ENCODE assay signal across 8 cellular contexts in the genomic region with DNA sequence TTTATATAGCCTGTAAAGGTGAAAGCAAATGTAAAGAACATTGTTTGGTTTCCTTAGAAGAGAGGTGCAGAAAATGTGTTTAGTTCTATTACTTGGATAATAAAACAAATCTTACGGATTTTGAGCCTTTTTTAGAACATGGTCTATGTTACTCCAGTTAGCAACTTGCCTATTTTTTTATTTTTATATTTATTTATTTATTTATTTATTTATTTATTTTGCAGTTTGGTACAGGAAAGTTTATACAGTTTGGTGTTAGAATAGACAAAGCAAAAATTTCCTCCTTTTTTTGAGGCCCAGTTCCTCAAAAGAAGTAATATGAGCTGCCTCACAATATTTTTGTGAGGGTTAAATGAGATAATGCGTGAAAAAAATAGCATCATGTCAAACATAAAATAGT.
"Had no signal": no experiment of that assay in that cellular context is flagged by ENCODE, and none has a peak within 500 bp of the region (broad histone marks: within the 10 kb centered on the region; RNA-seq: fewer than 3 reads in every experiment).

No MANE protein-coding gene starts in this region.

- H3K4me3 ChIP-seq: GM23248, GM23338, HAP-1 had no signal

- H3K36me3 ChIP-seq: HAP-1 had no signal

- H3K9me3 ChIP-seq: HAP-1 had no signal

- DNase-seq: GM23248, GOT3, H7, H9, HCEC 1CT, HFFc6 had no signal

- H3K27ac ChIP-seq: GM23248 had no signal

- H3K4me1 ChIP-seq: HAP-1 had no signal
